In genomic region chr6:2841264-2842138, GRCh38 we compare ENCODE assay signal across 8 cellular contexts. TPM values are rescaled to one million over a fixed set of nuclear protein-coding genes. Genes with fewer than 3 reads are reported as not detected.
A peak's percentile ranks its signal among the peaks of the same experiment; 100 is the strongest.
DNase-seq lines count a peak whose midpoint lies in the region; ATAC-seq and TF ChIP-seq lines count a peak whose summit lies in the region.

TSS of gene SERPINB1 (minus strand) at chr6:2841863. CDS start at chr6:2840586, 1,277 bp downstream.

- DNase-seq in NCI-H748 (lab: John Stamatoyannopoulos, UW; ENCODE audit: unreplicated experiment) = peak; percentile 90
- peak; percentile 96 for DNase-seq in activated CD4-positive, alpha-beta memory T cell treated with anti-CD3 and anti-CD28 coated beads for 36 hours
- peak; percentile 70 to 85 for DNase-seq in stimulated activated CD4-positive, alpha-beta T cell treated with anti-CD3 and anti-CD28 coated beads, Interleukin-2, amount 100 ng/mL, for 48 hours

- peak within 1 kb of the TSS; percentile 93 for H3K27ac Mint-ChIP-seq in activated CD4-positive, alpha-beta memory T cell treated with anti-CD3 and anti-CD28 coated beads for 36 hours

- H3K27me3 ChIP-seq in duodenal mucosa (ENCODE audit: control insufficient read depth in 1 of 2, insufficient read depth in 2 of 2, low read length in 2 of 2) = no peaks in the 10 kb centered on the region
- H3K27me3 ChIP-seq in liver (ENCODE audit: control insufficient read depth in 4 of 4, insufficient read depth in 4 of 4, low read length in 3 of 4) = no peaks in the 10 kb centered on the region

- WGBS in liver = under 1% methylated on average over 67 of the region's 67 CpGs

- TF ChIP-seq CTCF in liver (IDR thresholded peaks at IDR 0.05; ENCODE audit: low read depth, low read length, missing input control) = no peak

- H3K4me1 ChIP-seq in duodenal mucosa (ENCODE audit: control insufficient read depth in 1 of 2, insufficient read depth in 2 of 2, low read length in 2 of 2) = peaks cover 25 to 36% of the 10 kb centered on the region in 2 donors
- H3K4me1 ChIP-seq in liver (ENCODE audit: control insufficient read depth in 4 of 4, insufficient read depth in 4 of 4, low read length in 3 of 4) = peaks cover 5 to 23% (median 14%) of the 10 kb centered on the region in 4 donors

- peak; percentile 13 to 55 for TF ChIP-seq RAD21 in liver (IDR thresholded peaks at IDR 0.05)

- H3K36me3 Mint-ChIP-seq in activated CD4-positive, alpha-beta memory T cell treated with anti-CD3 and anti-CD28 coated beads for 36 hours = peaks cover 35% of the 10 kb centered on the region

- no peaks in the 10 kb centered on the region for H3K9me3 ChIP-seq in duodenal mucosa (ENCODE audit: control insufficient read depth in 1 of 2, low read length in 2 of 2)
- no peaks in the 10 kb centered on the region for H3K9me3 ChIP-seq in liver (ENCODE audit: control insufficient read depth in 4 of 4, low read length in 3 of 4)

- CTCF ChIA-PET in activated CD4-positive, alpha-beta memory T cell treated with anti-CD3 and anti-CD28 coated beads for 36 hours (lab: Charles Lee) = interaction anchor here (0.5 to 3.7 kb wide), 24 partner anchors 13 to 207 kb away, joined by 3 to 56 read pairs (median 5); partner anchors contain the start of genes NQO2 and WRNIP1

- peak; percentile 50 for ATAC-seq in GM18517 (IDR thresholded peaks at IDR 0.05; ENCODE audit: unreplicated experiment)
- peak; percentile 71 for ATAC-seq in HG03175 (IDR thresholded peaks at IDR 0.05; ENCODE audit: unreplicated experiment)
- no peak for ATAC-seq in HG02840 (IDR thresholded peaks at IDR 0.05; ENCODE audit: low FRiP score, unreplicated experiment)

- peak within 1 kb of the TSS; percentile 86 for H3K4me3 Mint-ChIP-seq in activated CD4-positive, alpha-beta memory T cell treated with anti-CD3 and anti-CD28 coated beads for 36 hours

- peak within 1 kb of the TSS; percentile 91 for H3K27ac ChIP-seq in duodenal mucosa (ENCODE audit: low read depth, low read length)
- peak within 1 kb of the TSS; percentile 84 to 96 for H3K27ac ChIP-seq in liver (ENCODE audit: low read depth in 1 of 2, low read length in 2 of 2)

- POLR2A ChIA-PET in activated CD4-positive, alpha-beta memory T cell treated with anti-CD3 and anti-CD28 coated beads for 36 hours (lab: Charles Lee) = interaction anchor here (0.8 to 4.1 kb wide), 24 partner anchors 10 to 228 kb away, joined by 3 to 44 read pairs (median 5); partner anchors contain the start of genes NQO2, RIPK1, SERPINB6 and WRNIP1

- H3K4me1 Mint-ChIP-seq in activated CD4-positive, alpha-beta memory T cell treated with anti-CD3 and anti-CD28 coated beads for 36 hours (ENCODE audit: low read depth) = peaks cover 67% of the 10 kb centered on the region

- H3K4me3 ChIP-seq in duodenal mucosa (ENCODE audit: low read depth in 1 of 2, low read length in 2 of 2) (peak within 1 kb of the TSS; percentile 67 to 98), liver (ENCODE audit: low read depth in 1 of 3, low read length in 3 of 3) (peak within 1 kb of the TSS; percentile 61 to 80 (median 76))

- no peaks in the 10 kb centered on the region for H3K27me3 Mint-ChIP-seq in activated CD4-positive, alpha-beta memory T cell treated with anti-CD3 and anti-CD28 coated beads for 36 hours

- H3K9me3 Mint-ChIP-seq in activated CD4-positive, alpha-beta memory T cell treated with anti-CD3 and anti-CD28 coated beads for 36 hours = no peaks in the 10 kb centered on the region

- intact Hi-C loops in activated CD4-positive, alpha-beta memory T cell treated with anti-CD3 and anti-CD28 coated beads for 36 hours (cut with micrococcal nuclease) = loop anchor here (1.0 to 10.0 kb wide), 8 partner anchors 13 to 1173 kb away; partner anchors contain the start of gene WRNIP1

- H3K9ac ChIP-seq in duodenal mucosa (ENCODE audit: low read depth in 1 of 2, low read length in 2 of 2) (peak within 1 kb of the TSS; percentile 33 to 88), liver (ENCODE audit: low read depth in 1 of 2, low read length in 2 of 2) (peak within 1 kb of the TSS; percentile 59 to 64)

- H3K36me3 ChIP-seq in duodenal mucosa (ENCODE audit: control insufficient read depth in 1 of 2, insufficient read depth in 2 of 2, low read length in 2 of 2) (peaks cover 15 to 16% of the 10 kb centered on the region in 2 donors), liver (ENCODE audit: control insufficient read depth in 4 of 4, insufficient read depth in 3 of 4, low read depth in 1 of 4, low read length in 3 of 4) (peaks cover 5 to 21% (median 8%) of the 10 kb centered on the region in 4 donors)

TF ChIP-seq in liver, 16 proteins besides CTCF, POLR2A, EP300 and RAD21:
- no peak for TF ChIP-seq GABPA (IDR thresholded peaks at IDR 0.05 in 1 of 2, conservative IDR thresholded peaks at IDR 0.05 in 1 of 2)
- no peak for TF ChIP-seq TAF1 (conservative IDR thresholded peaks at IDR 0.05)
- TF ChIP-seq ATF3 (IDR thresholded peaks at IDR 0.05) = no peak
- no peak for TF ChIP-seq FOXA2 (IDR thresholded peaks at IDR 0.05)
- no peak for TF ChIP-seq HNF4G (IDR thresholded peaks at IDR 0.05)
- TF ChIP-seq YY1 (IDR thresholded peaks at IDR 0.05) = no peak
- TF ChIP-seq ZBTB33 (IDR thresholded peaks at IDR 0.05) = no peak
- peak; percentile 43 for TF ChIP-seq SP1 (IDR thresholded peaks at IDR 0.05)
- peak; percentile 85 to 95 for TF ChIP-seq EGR1 (IDR thresholded peaks at IDR 0.05; ENCODE audit: low read depth in 2 of 2)
- no peak for TF ChIP-seq NR2F2 (IDR thresholded peaks at IDR 0.05)
- TF ChIP-seq MAX (IDR thresholded peaks at IDR 0.05) = peak; percentile 12
- peak; percentile 29 to 44 for TF ChIP-seq RXRA (IDR thresholded peaks at IDR 0.05)
- no peak for TF ChIP-seq FOXA1 (IDR thresholded peaks at IDR 0.05)
- TF ChIP-seq REST (IDR thresholded peaks at IDR 0.05) = no peak
- TF ChIP-seq JUND (IDR thresholded peaks at IDR 0.05) = no peak
- TF ChIP-seq HNF4A (conservative IDR thresholded peaks at IDR 0.05) = peak in 1 of 2 donors; percentile 22

RNA-seq across cellular contexts. Expression of gene SERPINB1, which starts in this region (rescaled TPM):
- 100 to 1,000 TPM; 164 to 169 TPM for total RNA-seq in activated CD4-positive, alpha-beta memory T cell treated with anti-CD3 and anti-CD28 coated beads for 36 hours
- total RNA-seq in liver = 10 to 100 TPM; 14.8 to 34.3 TPM
- polyA plus RNA-seq in liver = 10 to 100 TPM; 12.5 to 22.3 TPM

Comparison
In these comparisons a context has a peak if more than half of its experiments do, and no peak if none do; other contexts are left out.
1. RNA of gene SERPINB1 (total RNA-seq): 164 to 169 TPM in activated CD4-positive, alpha-beta memory T cell treated with anti-CD3 and anti-CD28 coated beads for 36 hours; 14.8 to 34.3 TPM in liver; every median in the first group is over 4 times any median in the second.
2. Peak in every context shown above with its lines, with median percentiles within 50 percentile points of each other: DNase-seq.